8 cellular contexts compared by ENCODE assay signal in the genomic region with DNA sequence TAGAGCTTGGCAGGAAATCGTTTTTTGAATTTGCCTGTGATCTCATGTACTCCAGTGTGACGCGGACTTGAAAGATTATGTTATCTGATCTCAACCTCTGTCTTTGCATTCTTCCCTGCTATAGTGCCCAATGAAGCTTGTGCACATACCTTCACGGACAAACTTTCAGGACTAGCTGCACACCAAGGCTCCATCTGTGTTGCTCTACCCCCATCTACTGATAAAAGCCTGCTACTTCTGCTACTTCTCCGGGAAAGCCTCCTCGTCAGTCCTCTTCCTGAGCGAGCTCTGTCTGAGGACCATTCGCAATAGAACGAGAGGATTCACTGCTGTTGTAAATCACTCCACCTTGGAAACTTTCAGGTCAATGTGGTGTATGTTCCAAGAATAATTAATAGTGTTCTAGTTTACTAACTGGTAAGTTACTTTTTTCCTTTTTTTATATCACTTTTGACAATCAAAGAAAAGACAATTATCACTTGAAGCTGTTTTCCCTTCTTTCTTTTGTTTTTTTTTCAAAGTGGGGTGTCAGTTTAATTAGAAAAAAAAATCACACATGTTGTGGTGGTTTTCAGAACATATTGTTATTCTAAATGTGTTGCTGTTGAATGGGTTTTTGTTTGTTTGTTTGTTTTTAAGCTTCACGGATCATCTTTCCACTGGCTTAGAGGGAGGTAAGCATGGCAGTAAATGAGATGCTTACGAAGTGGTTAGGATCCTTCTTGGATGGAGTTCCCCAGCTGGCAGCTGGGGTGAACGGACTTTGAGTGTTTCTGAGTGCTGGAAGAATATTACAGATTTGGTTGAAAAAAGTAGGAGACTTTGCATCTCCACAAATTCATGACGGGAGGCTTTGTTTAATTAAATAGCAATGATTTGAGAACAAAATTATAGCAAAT.
DNase-seq lines count a peak whose midpoint lies in the region; ATAC-seq and TF ChIP-seq lines count a peak whose summit lies in the region.

No MANE protein-coding gene starts in this region.

- no peak overlapping the region for H3K27ac ChIP-seq in foreskin keratinocyte

- ATAC-seq in HG02981 (IDR thresholded peaks at IDR 0.05; ENCODE audit: unreplicated experiment) (peak; percentile 90), foreskin keratinocyte (peak; percentile 95), omental fat pad (ENCODE audit: low FRiP score) (peak; percentile 90), HG02623 (IDR thresholded peaks at IDR 0.05; ENCODE audit: unreplicated experiment) (no peak)

- no peaks in the 10 kb centered on the region for H3K4me1 ChIP-seq in foreskin keratinocyte

- no peaks in the 10 kb centered on the region for H3K27me3 ChIP-seq in foreskin keratinocyte

- peak in 5 of 6 experiments; percentile 4 to 50 (median 27) for DNase-seq in stimulated activated naive CD4-positive, alpha-beta T cell (lab: John Stamatoyannopoulos, UW)
- no peak for DNase-seq in stimulated activated naive CD4-positive, alpha-beta T cell treated with Interleukin-2 at 50 U/mL for 16 hours (lab: John Stamatoyannopoulos, UW)
- peak; percentile 79 for DNase-seq in NCI-H526 treated with DMSO at 0.1 percent for 48 hours (lab: John Stamatoyannopoulos, UW)
- DNase-seq in activated T-cell treated with anti-CD3 and anti-CD28 coated beads for 24 hours (ENCODE audit: low read depth) = peak; percentile 8
- peak; percentile 50 to 81 for DNase-seq in foreskin keratinocyte
- no peak for DNase-seq in omental fat pad (ENCODE audit: low spot score)

- peak; percentile 98 for TF ChIP-seq CTCF in foreskin keratinocyte (conservative IDR thresholded peaks at IDR 0.05)
- TF ChIP-seq CTCF in omental fat pad (IDR thresholded peaks at IDR 0.05) = no peak

Comparison
In these comparisons a context has a peak if more than half of its experiments do, and no peak if none do; other contexts are left out.
1. DNase-seq: peak in stimulated activated naive CD4-positive, alpha-beta T cell (5 of 6), NCI-H526 treated with DMSO at 0.1 percent for 48 hours (single experiment), activated T-cell treated with anti-CD3 and anti-CD28 coated beads for 24 hours (single experiment) and foreskin keratinocyte (2 of 2); none in stimulated activated naive CD4-positive, alpha-beta T cell treated with Interleukin-2 at 50 U/mL for 16 hours (single experiment) and omental fat pad (single experiment).